14 cellular contexts compared by ENCODE assay signal in genomic region chr13:97134364-97135095, GRCh38.
"Had no signal": no experiment of that assay in that cellular context is flagged by ENCODE, and none has a peak within 500 bp of the region (broad histone marks: within the 10 kb centered on the region; RNA-seq: fewer than 3 reads in every experiment).

No MANE protein-coding gene starts in this region.

- H3K27me3 ChIP-seq: breast epithelium, esophagus squamous epithelium, heart left ventricle had no signal

- DNase-seq: activated CD4-positive, alpha-beta T cell treated with anti-CD3 and anti-CD28 coated beads, Interleukin-2, amount 50 U/mL, for 1 hour; activated effector memory CD4-positive, alpha-beta T cell treated with Interleukin-2 at 50 U/mL for 16 hours; activated T-cell treated with anti-CD3 and anti-CD28 coated beads, Interleukin-2, amount 50 U/mL, for 1 hour; esophagus squamous epithelium; heart left ventricle; islet precursor cell; mesendoderm; psoas muscle; stimulated activated CD4-positive, alpha-beta T cell treated with anti-CD3 and anti-CD28 coated beads, Interleukin-15, amount 100 ng/mL, for 24 hours; stimulated activated CD4-positive, alpha-beta T cell treated with anti-CD3 and anti-CD28 coated beads, Interleukin-4, amount 100 ng/mL, for 24 hours had no signal

- H3K36me3 ChIP-seq: breast epithelium, esophagus squamous epithelium, heart left ventricle had no signal

- H3K36me3 Mint-ChIP-seq: activated naive CD8-positive, alpha-beta T cell had no signal

- H3K9me3 Mint-ChIP-seq: nephron; stimulated activated naive CD8-positive, alpha-beta T cell treated with anti-CD3 and anti-CD28 coated beads, Interleukin-15, Interleukin-2, amounts not matched to agents 100 ng/mL and 50 ng/mL, for 24 hours had no signal

- H3K4me3 ChIP-seq: breast epithelium, esophagus squamous epithelium, heart left ventricle, psoas muscle had no signal

- H3K27ac Mint-ChIP-seq: activated naive CD8-positive, alpha-beta T cell; nephron; stimulated activated naive CD8-positive, alpha-beta T cell treated with anti-CD3 and anti-CD28 coated beads, Interleukin-15, Interleukin-2, amounts not matched to agents 100 ng/mL and 50 ng/mL, for 24 hours had no signal

- H3K27ac ChIP-seq: esophagus squamous epithelium, heart left ventricle, psoas muscle had no signal

- H3K4me3 Mint-ChIP-seq: activated naive CD8-positive, alpha-beta T cell; nephron; stimulated activated naive CD8-positive, alpha-beta T cell treated with anti-CD3 and anti-CD28 coated beads, Interleukin-15, Interleukin-2, amounts not matched to agents 100 ng/mL and 50 ng/mL, for 24 hours had no signal

- H3K4me1 Mint-ChIP-seq: nephron had no signal

- H3K27me3 Mint-ChIP-seq: activated naive CD8-positive, alpha-beta T cell had no signal

- ATAC-seq: psoas muscle had no signal

- H3K4me1 ChIP-seq: esophagus squamous epithelium, heart left ventricle, psoas muscle had no signal

- H3K9me3 ChIP-seq: breast epithelium, esophagus squamous epithelium, heart left ventricle, psoas muscle had no signal
